8 cellular contexts compared by ENCODE assay signal in genomic region chr21:17512245-17513213, GRCh38.
DNase-seq lines count a peak whose midpoint lies in the region; ATAC-seq, FAIRE-seq and TF ChIP-seq lines count a peak whose summit lies in the region.

Gene CXADR (plus strand): TSS chr21:17513043. CDS start chr21:17513130, 87 bp downstream.

- no peaks in the 10 kb centered on the region for H3K9me3 ChIP-seq in muscle layer of duodenum (ENCODE audit: control insufficient read depth in 1 of 2, low read length in 2 of 2)

- no peaks in the 10 kb centered on the region for H3K27me3 ChIP-seq in muscle layer of duodenum (ENCODE audit: low read depth, low read length)

- peak within 1 kb of the TSS; percentile 86 for H3K27ac ChIP-seq in muscle layer of duodenum (ENCODE audit: low read length)

- no peak for DNase-seq in AG09309 (ENCODE audit: low read depth)
- peak; percentile 46 for DNase-seq in GM19239 (ENCODE audit: insufficient read length, low spot score)
- peak; percentile 99 for DNase-seq in NCI-H69 (lab: John Stamatoyannopoulos, UW)
- DNase-seq in activated T-cell treated with anti-CD3 and anti-CD28 coated beads for 24 hours (ENCODE audit: low read depth) = peak; percentile 62
- DNase-seq in erythroblast (lab: John Stamatoyannopoulos, UW) = peak; percentile 62 to 65
- peak; percentile 50 to 58 for DNase-seq in stimulated activated CD8-positive, alpha-beta memory T cell treated with anti-CD3 and anti-CD28 coated beads, Interleukin-7, amount 100 ng/mL, for 48 hours (ENCODE audit: extremely low read depth in 1 of 2, low read depth in 1 of 2)

- peak; percentile 34 for TF ChIP-seq CTCF in AG09309 (IDR thresholded peaks at IDR 0.05; ENCODE audit: control insufficient read depth, insufficient read depth, low read depth, low read length, missing control alignments)

- H3K4me3 ChIP-seq in AG09309 (ENCODE audit: control insufficient read depth, low read depth, low read length) (peak within 1 kb of the TSS; percentile 7), muscle layer of duodenum (ENCODE audit: low read depth in 1 of 2, low read length in 2 of 2) (peak within 1 kb of the TSS; percentile 72 to 90)

- H3K36me3 ChIP-seq in muscle layer of duodenum (ENCODE audit: control insufficient read depth in 1 of 2, insufficient read depth in 2 of 2, low read length in 2 of 2) = no peaks in the 10 kb centered on the region

- ATAC-seq in HG03439 (IDR thresholded peaks at IDR 0.05; ENCODE audit: unreplicated experiment) = peak; percentile 96

- no peak for TF ChIP-seq POLR2A in erythroblast (IDR thresholded peaks at IDR 0.05; ENCODE audit: low read length)

- peaks cover 3 to 9% of the 10 kb centered on the region in 2 donors for H3K4me1 ChIP-seq in muscle layer of duodenum (ENCODE audit: control insufficient read depth in 1 of 2, insufficient read depth in 2 of 2, low read length in 2 of 2)

- no peak for FAIRE-seq in GM19239 (lab: Jason Lieb, UNC)
